ENCODE assay signal across 1 cellular context in genomic region chr3:12809435-12809834, GRCh38.
TF ChIP-seq lines count a peak whose summit lies in the region.

No MANE protein-coding gene starts in this region.

TF ChIP-seq in GM23338, 12 proteins besides CTCF, POLR2A, EP300 and RAD21 (continued from another document):
- TF ChIP-seq, protein P1, sequence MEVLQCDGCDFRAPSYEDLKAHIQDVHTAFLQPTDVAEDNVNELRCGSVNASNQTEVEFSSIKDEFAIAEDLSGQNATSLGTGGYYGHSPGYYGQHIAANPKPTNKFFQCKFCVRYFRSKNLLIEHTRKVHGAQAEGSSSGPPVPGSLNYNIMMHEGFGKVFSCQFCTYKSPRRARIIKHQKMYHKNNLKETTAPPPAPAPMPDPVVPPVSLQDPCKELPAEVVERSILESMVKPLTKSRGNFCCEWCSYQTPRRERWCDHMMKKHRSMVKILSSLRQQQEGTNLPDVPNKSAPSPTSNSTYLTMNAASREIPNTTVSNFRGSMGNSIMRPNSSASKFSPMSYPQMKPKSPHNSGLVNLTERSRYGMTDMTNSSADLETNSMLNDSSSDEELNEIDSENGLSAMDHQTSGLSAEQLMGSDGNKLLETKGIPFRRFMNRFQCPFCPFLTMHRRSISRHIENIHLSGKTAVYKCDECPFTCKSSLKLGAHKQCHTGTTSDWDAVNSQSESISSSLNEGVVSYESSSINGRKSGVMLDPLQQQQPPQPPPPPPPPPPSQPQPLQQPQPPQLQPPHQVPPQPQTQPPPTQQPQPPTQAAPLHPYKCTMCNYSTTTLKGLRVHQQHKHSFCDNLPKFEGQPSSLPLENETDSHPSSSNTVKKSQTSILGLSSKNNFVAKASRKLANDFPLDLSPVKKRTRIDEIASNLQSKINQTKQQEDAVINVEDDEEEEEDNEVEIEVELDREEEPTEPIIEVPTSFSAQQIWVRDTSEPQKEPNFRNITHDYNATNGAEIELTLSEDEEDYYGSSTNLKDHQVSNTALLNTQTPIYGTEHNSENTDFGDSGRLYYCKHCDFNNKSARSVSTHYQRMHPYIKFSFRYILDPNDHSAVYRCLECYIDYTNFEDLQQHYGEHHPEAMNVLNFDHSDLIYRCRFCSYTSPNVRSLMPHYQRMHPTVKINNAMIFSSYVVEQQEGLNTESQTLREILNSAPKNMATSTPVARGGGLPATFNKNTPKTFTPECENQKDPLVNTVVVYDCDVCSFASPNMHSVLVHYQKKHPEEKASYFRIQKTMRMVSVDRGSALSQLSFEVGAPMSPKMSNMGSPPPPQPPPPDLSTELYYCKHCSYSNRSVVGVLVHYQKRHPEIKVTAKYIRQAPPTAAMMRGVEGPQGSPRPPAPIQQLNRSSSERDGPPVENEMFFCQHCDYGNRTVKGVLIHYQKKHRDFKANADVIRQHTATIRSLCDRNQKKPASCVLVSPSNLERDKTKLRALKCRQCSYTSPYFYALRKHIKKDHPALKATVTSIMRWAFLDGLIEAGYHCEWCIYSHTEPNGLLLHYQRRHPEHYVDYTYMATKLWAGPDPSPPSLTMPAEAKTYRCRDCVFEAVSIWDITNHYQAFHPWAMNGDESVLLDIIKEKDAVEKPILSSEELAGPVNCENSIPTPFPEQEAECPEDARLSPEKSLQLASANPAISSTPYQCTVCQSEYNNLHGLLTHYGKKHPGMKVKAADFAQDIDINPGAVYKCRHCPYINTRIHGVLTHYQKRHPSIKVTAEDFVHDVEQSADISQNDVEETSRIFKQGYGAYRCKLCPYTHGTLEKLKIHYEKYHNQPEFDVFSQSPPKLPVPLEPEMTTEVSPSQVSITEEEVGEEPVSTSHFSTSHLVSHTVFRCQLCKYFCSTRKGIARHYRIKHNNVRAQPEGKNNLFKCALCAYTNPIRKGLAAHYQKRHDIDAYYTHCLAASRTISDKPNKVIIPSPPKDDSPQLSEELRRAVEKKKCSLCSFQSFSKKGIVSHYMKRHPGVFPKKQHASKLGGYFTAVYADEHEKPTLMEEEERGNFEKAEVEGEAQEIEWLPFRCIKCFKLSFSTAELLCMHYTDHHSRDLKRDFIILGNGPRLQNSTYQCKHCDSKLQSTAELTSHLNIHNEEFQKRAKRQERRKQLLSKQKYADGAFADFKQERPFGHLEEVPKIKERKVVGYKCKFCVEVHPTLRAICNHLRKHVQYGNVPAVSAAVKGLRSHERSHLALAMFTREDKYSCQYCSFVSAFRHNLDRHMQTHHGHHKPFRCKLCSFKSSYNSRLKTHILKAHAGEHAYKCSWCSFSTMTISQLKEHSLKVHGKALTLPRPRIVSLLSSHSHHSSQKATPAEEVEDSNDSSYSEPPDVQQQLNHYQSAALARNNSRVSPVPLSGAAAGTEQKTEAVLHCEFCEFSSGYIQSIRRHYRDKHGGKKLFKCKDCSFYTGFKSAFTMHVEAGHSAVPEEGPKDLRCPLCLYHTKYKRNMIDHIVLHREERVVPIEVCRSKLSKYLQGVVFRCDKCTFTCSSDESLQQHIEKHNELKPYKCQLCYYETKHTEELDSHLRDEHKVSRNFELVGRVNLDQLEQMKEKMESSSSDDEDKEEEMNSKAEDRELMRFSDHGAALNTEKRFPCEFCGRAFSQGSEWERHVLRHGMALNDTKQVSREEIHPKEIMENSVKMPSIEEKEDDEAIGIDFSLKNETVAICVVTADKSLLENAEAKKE (CRISPR knock-in tag; IDR thresholded peaks at IDR 0.05) = no peak
- no peak for TF ChIP-seq STAT1 (IDR thresholded peaks at IDR 0.05; ENCODE audit: unreplicated experiment)
- TF ChIP-seq EZH2 (IDR thresholded peaks at IDR 0.05; ENCODE audit: low read depth, unreplicated experiment) = no peak
- no peak for TF ChIP-seq JUNB (IDR thresholded peaks at IDR 0.05; ENCODE audit: unreplicated experiment)
- TF ChIP-seq REST (IDR thresholded peaks at IDR 0.05; ENCODE audit: unreplicated experiment) = no peak
- no peak for TF ChIP-seq POLR2AphosphoS5 (IDR thresholded peaks at IDR 0.05; ENCODE audit: low read depth)
